Comparison of ENCODE assay signal across 8 cellular contexts in genomic region chr14:67618617-67619063, GRCh38. TPM values are rescaled to one million over a fixed set of nuclear protein-coding genes. Genes with fewer than 3 reads are reported as not detected.
A peak's percentile ranks its signal among the peaks of the same experiment; 100 is the strongest.
DNase-seq lines count a peak whose midpoint lies in the region; ATAC-seq and TF ChIP-seq lines count a peak whose summit lies in the region.

No MANE protein-coding gene starts in this region.

- H3K4me3 ChIP-seq in dorsolateral prefrontal cortex (peak overlapping the region in 26 of 59 donors; percentile 56 to 90 (median 80)), uterus (no peak overlapping the region)

- intact Hi-C loops in dorsolateral prefrontal cortex (cut with DNase I), result loop anchor here (1.0 to 5.0 kb wide), 4 partner anchors 18 to 79 kb away; partner anchors contain the start of genes PIGH (in 1 of the 2), RDH11 (in 1 of the 2) and VTI1B (in 1 of the 2)
- intact Hi-C loops in uterus (cut with DNase I; ENCODE audit: low total_unique reads), result no loop called here

- TF ChIP-seq POLR2A in uterus (IDR thresholded peaks at IDR 0.05), result no peak

- H3K27me3 ChIP-seq in dorsolateral prefrontal cortex, result no peaks in the 10 kb centered on the region
- no peaks in the 10 kb centered on the region for H3K27me3 ChIP-seq in uterus

- H3K27ac ChIP-seq in dorsolateral prefrontal cortex, result peak overlapping the region in 35 of 59 donors; percentile 4 to 89 (median 75)
- H3K27ac ChIP-seq in uterus, result peak overlapping the region; percentile 77 to 82

- H3K9me3 ChIP-seq in uterus, result no peaks in the 10 kb centered on the region

- no peak for ATAC-seq in GM18861 (IDR thresholded peaks at IDR 0.05; ENCODE audit: unreplicated experiment)

- peak; percentile 73 for DNase-seq in AG20443 (ENCODE audit: low spot score)
- peak; percentile 15 for DNase-seq in NCI-H1436 treated with DMSO at 0.1 percent for 48 hours (lab: John Stamatoyannopoulos, UW)
- DNase-seq in T follicular helper cell (ENCODE audit: low read depth), result peak; percentile 13
- no peak for DNase-seq in dorsolateral prefrontal cortex
- DNase-seq in lung microvascular endothelial cell (ENCODE audit: low read depth in 2 of 2), result peak; percentile 87 to 88
- DNase-seq in uterus, result peak in 1 of 2 donors; percentile 17

- no peaks in the 10 kb centered on the region for H3K36me3 ChIP-seq in uterus

- no peaks in the 10 kb centered on the region for H3K4me1 ChIP-seq in uterus

- peak; percentile 63 for TF ChIP-seq CTCF in GM12873 (IDR thresholded peaks at IDR 0.05; ENCODE audit: insufficient read depth, low read depth, low read length, missing control alignments)
- TF ChIP-seq CTCF in dorsolateral prefrontal cortex (IDR thresholded peaks at IDR 0.05 in 54 of 56, conservative IDR thresholded peaks at IDR 0.05 in 2 of 56; ENCODE audit: low read depth in 1 of 56, partially characterized antibody in 56 of 56), result peak; percentile 42 to 84 (median 74)
- peak; percentile 54 to 71 (median 65) for TF ChIP-seq CTCF in uterus (IDR thresholded peaks at IDR 0.05)

RNA-seq across cellular contexts. Expression of gene ARG2, which starts 1.1 kb away (rescaled TPM):
- total RNA-seq in dorsolateral prefrontal cortex (10 to 100 TPM in 106 of 120 experiments, 1 to 10 TPM in 14; 5.2 to 42.6 (median 14.9) TPM), lung microvascular endothelial cell (33.8 and 39.7 TPM in 2 replicates), uterus (1 to 10 TPM in 2 of 4 donors, under 1 TPM in 1, not detected in 1; 0.51 to 3.7 (median 2.8) TPM)

RNA-seq across cellular contexts. Expression of gene PIGH, which starts 18.6 kb away (rescaled TPM):
- 10 to 100 TPM; 19.8 to 43.6 (median 29.0) TPM for total RNA-seq in dorsolateral prefrontal cortex
- total RNA-seq in lung microvascular endothelial cell, result 9.4 and 14.1 TPM in 2 replicates
- total RNA-seq in uterus, result 10 to 100 TPM; 12.8 to 27.1 (median 14.0) TPM

RNA-seq across cellular contexts. Expression of gene VTI1B, which starts 55.8 kb away (rescaled TPM):
- total RNA-seq in dorsolateral prefrontal cortex (100 to 1,000 TPM; 101 to 177 (median 140) TPM), lung microvascular endothelial cell (37.7 and 46.0 TPM in 2 replicates), uterus (100 to 1,000 TPM in 1 of 4 donors, 10 to 100 TPM in 3; 39.0 to 333 (median 48.6) TPM)

Comparison
In these comparisons a context has a peak if more than half of its experiments do, and no peak if none do; other contexts are left out.
1. DNase-seq: peak in AG20443 (single experiment), NCI-H1436 treated with DMSO at 0.1 percent for 48 hours (single experiment), T follicular helper cell (single experiment) and lung microvascular endothelial cell (2 of 2); none in dorsolateral prefrontal cortex (0 of 10).
2. Peak in every context shown above with its lines, with median percentiles within 50 percentile points of each other: CTCF ChIP-seq.